ENCODE assay signal across 9 cellular contexts in genomic region chr16:56637814-56638750, GRCh38. TPM values are rescaled to one million over a fixed set of nuclear protein-coding genes. Genes with fewer than 3 reads are reported as not detected.
DNase-seq lines count a peak whose midpoint lies in the region; ATAC-seq and TF ChIP-seq lines count a peak whose summit lies in the region.
"Had no signal": no experiment of that assay in that cellular context is flagged by ENCODE, and none has a peak within 500 bp of the region (broad histone marks: within the 10 kb centered on the region; RNA-seq: fewer than 3 reads in every experiment).

TSS of gene MT1A (plus strand) at chr16:56638666. CDS start at chr16:56638739, 73 bp downstream.

- 7 to 18% (median 14%) methylated on average over 58 to 68 of the region's 68 CpGs for WGBS in ovary, 3 donors

- TF ChIP-seq EP300 in ovary (IDR thresholded peaks at IDR 0.05), result peak; percentile 39

- no peaks in the 10 kb centered on the region for H3K79me2 ChIP-seq in Karpas-422 (ENCODE audit: low read length)

- peak within 1 kb of the TSS; percentile 27 for H3K4me3 ChIP-seq in ovary
- H3K4me3 ChIP-seq in Karpas-422 (ENCODE audit: low read length), result no peak within 1 kb of the TSS

- no peak within 1 kb of the TSS for H3K9ac ChIP-seq in Karpas-422 (ENCODE audit: low read length)

- TF ChIP-seq POLR2A in ovary (IDR thresholded peaks at IDR 0.05), result peak; percentile 32

- H4K20me1 ChIP-seq in Karpas-422 (ENCODE audit: insufficient read depth, low read depth, low read length), result no peaks in the 10 kb centered on the region

- intact Hi-C loops in Right ventricle myocardium superior (cut with DNase I) (no loop called here), ovary (cut with DNase I) (no loop called here)

- ATAC-seq in Right ventricle myocardium superior (ENCODE audit: poor library complexity) (peak; percentile 94), HG03159 (IDR thresholded peaks at IDR 0.05; ENCODE audit: unreplicated experiment) (no peak), GM18861 (IDR thresholded peaks at IDR 0.05; ENCODE audit: unreplicated experiment) (no peak)

- CTCF ChIA-PET in RWPE1 (lab: Yijun Ruan, JAX), result interaction anchor here (0.7 kb wide), 1 partner anchor 58 kb away, joined by 3 read pairs; no protein-coding TSS in a partner anchor

- H2AFZ ChIP-seq in Karpas-422 (ENCODE audit: low read length), result no peak within 1 kb of the TSS

- no peaks in the 10 kb centered on the region for H3K9me2 ChIP-seq in Karpas-422 (replicated peaks; ENCODE audit: insufficient read depth, low read length)

- no peak within 1 kb of the TSS for H3K4me2 ChIP-seq in Karpas-422 (ENCODE audit: low read depth, low read length, poor library complexity, severe bottlenecking)

- no peak for TF ChIP-seq CTCF in ovary (IDR thresholded peaks at IDR 0.05)
- no peak for TF ChIP-seq CTCF in RWPE1 (conservative IDR thresholded peaks at IDR 0.05; ENCODE audit: low read depth)

- DNase-seq in EH (ENCODE audit: low read depth) (peak; percentile 57), Right ventricle myocardium superior (peak; percentile 90), ovary (peak in 4 of 5 donors; percentile 33 to 77 (median 68)), RWPE1 (ENCODE audit: low spot score) (no peak), Karpas-422 (no peak)
- peak; percentile 40 to 45 for DNase-seq in activated T-cell treated with anti-CD3 and anti-CD28 coated beads, Interleukin-2, amount 50 U/mL, for 48 hours

- H3K27ac ChIP-seq in ovary (no peak within 1 kb of the TSS), RWPE1 (no peak within 1 kb of the TSS), Karpas-422 (ENCODE audit: low read length) (no peak within 1 kb of the TSS)

- H3K27me3 ChIP-seq in ovary, result no peaks in the 10 kb centered on the region
- H3K27me3 ChIP-seq in Karpas-422 (ENCODE audit: low read length), result no peaks in the 10 kb centered on the region

- POLR2A ChIA-PET in RWPE1 (lab: Yijun Ruan, JAX; ENCODE audit: low non-redundant PET), result no interaction called here

- no peaks in the 10 kb centered on the region for H3K36me3 ChIP-seq in ovary
- H3K36me3 ChIP-seq in Karpas-422 (ENCODE audit: insufficient read depth, low read length), result no peaks in the 10 kb centered on the region

- H3K4me1 ChIP-seq in ovary (ENCODE audit: insufficient read depth) (peaks cover 9% of the 10 kb centered on the region), Karpas-422 (ENCODE audit: low read length) (peaks cover 26% of the 10 kb centered on the region)

- H3K9me3 ChIP-seq in ovary (no peaks in the 10 kb centered on the region), Karpas-422 (ENCODE audit: low read length) (no peaks in the 10 kb centered on the region)

RNA-seq across cellular contexts. Expression of gene MT1A, which starts in this region (rescaled TPM):
- 2.3 TPM for total RNA-seq in Right ventricle myocardium superior
- total RNA-seq in ovary, result 10 to 100 TPM in 2 of 7 donors, 1 to 10 TPM in 4, not detected in 1; 1.3 to 61.0 (median 7.4) TPM
- polyA plus RNA-seq in ovary, result 10 to 100 TPM in 1 of 2 donors, 1 to 10 TPM in 1; 1.3 to 13.8 TPM
- total RNA-seq in Karpas-422 (2014; rRNA removed; shearing (Covaris generic); ENCODE audit: low replicate concordance), result not detected in 2 replicates
- total RNA-seq: glomerular endothelial cell had no signal

Comparison
In these comparisons a context has a peak if more than half of its experiments do, and no peak if none do; other contexts are left out.
1. DNase-seq: peak in EH (single experiment), activated T-cell treated with anti-CD3 and anti-CD28 coated beads, Interleukin-2, amount 50 U/mL, for 48 hours (2 of 2), Right ventricle myocardium superior (single experiment) and ovary (4 of 5); none in RWPE1 (single experiment) and Karpas-422 (single experiment).